In the genomic region with DNA sequence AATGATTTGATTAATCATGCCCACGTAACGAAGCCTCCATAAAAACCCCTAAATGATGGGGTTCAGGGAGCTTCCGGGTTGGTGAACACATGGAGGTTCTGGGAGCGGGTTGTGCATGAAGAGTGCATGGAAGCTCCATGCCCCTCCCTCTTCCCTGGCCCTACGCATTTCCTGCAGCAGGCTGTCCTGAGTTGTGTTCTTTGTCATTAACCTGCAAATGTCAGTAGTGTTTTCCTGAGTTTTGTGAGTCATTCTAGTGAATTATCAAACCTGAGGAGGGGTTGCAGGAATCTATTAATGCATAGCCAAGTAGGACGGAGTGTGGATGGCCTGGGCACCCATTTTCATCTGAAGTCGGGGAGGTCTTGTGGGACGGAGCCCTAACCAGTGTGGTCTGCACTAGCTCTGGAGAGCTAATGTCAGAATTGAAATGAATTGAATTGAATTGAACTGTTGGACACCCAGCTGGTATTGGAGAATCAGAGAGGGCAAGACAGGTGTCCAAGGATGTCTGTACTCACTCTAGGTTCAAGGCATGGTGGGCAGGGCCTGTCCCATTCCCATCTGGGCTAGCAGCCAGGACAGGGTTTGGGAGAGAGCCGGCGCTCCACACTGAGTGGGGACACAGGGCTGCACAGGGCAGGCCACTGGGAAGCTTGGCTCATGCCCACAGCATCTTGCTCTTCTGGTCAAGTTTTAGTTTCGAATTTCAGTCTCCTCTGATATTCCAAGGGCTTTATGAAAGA, we compare ENCODE assay signal across 26 cellular contexts. TPM values are rescaled to one million over a fixed set of nuclear protein-coding genes. Genes with fewer than 3 reads are reported as not detected.
DNase-seq lines count a peak whose midpoint lies in the region; ATAC-seq and TF ChIP-seq lines count a peak whose summit lies in the region.
"Had no signal": no experiment of that assay in that cellular context is flagged by ENCODE, and none has a peak within 500 bp of the region (broad histone marks: within the 10 kb centered on the region; RNA-seq: fewer than 3 reads in every experiment).

No MANE protein-coding gene starts in this region.

- DNase-seq in ACHN (peak; percentile 47), Caki2 (ENCODE audit: low read depth) (peak; percentile 44), kidney tubule cell (ENCODE audit: low spot score) (peak; percentile 67), NCI-H2107 (lab: John Stamatoyannopoulos, UW) (no peak), MM.1S (no peak)
- DNase-seq: Caco-2; CD8-positive, alpha-beta T cell; DMS 273 treated with DMSO at 0.1 percent for 48 hours; DMS79; EL; GDM1; Karpas-422; MV-4-11; NCI-H1105; NCI-H1436 treated with DMSO at 0.1 percent for 48 hours; NCI-H187 treated with DMSO at 0.1 percent for 48 hours; NCI-H526 treated with DMSO at 0.1 percent for 48 hours; SHP77 treated with DMSO at 0.1 percent for 48 hours had no signal

- no peaks in the 10 kb centered on the region for H4K20me1 ChIP-seq in MM.1S (ENCODE audit: insufficient read depth, low read length)

- peaks cover 3% of the 10 kb centered on the region for H3K27me3 Mint-ChIP-seq in dendritic cell treated with granulocyte-macrophage colony-stimulating factor and Interleukin-4, amounts not matched to agents 40 ng/mL and 50 ng/mL, for 4 days

- no peak overlapping the region for H3K27ac ChIP-seq in MM.1S (ENCODE audit: low read length)
- H3K27ac ChIP-seq: C4-2B had no signal

- H3K36me3 ChIP-seq in MM.1S (replicated peaks; ENCODE audit: insufficient read depth, low read length), result no peaks in the 10 kb centered on the region

- no peaks in the 10 kb centered on the region for H3F3A ChIP-seq in MM.1S (ENCODE audit: insufficient read depth, low read length)

- H3K79me2 ChIP-seq in MM.1S (ENCODE audit: low read length), result no peaks in the 10 kb centered on the region

- H3K4me3 ChIP-seq in MM.1S (ENCODE audit: low read length), result no peak overlapping the region
- H3K4me3 ChIP-seq: GM12878 had no signal

- H3K4me2 ChIP-seq in MM.1S (ENCODE audit: low read depth, low read length), result no peak overlapping the region

- intact Hi-C loops in dendritic cell treated with granulocyte-macrophage colony-stimulating factor and Interleukin-4, amounts not matched to agents 40 ng/mL and 50 ng/mL, for 4 days (cut with micrococcal nuclease), result no loop called here

- H3K36me3 Mint-ChIP-seq in dendritic cell treated with granulocyte-macrophage colony-stimulating factor and Interleukin-4, amounts not matched to agents 40 ng/mL and 50 ng/mL, for 4 days (ENCODE audit: low read depth), result no peaks in the 10 kb centered on the region
- H3K36me3 Mint-ChIP-seq: CD8-positive, alpha-beta T cell had no signal

- H3K27me3 ChIP-seq in MM.1S (replicated peaks; ENCODE audit: insufficient read depth, low read length), result no peaks in the 10 kb centered on the region

- no peaks in the 10 kb centered on the region for H3K9me3 ChIP-seq in MM.1S (replicated peaks; ENCODE audit: insufficient read depth, low read length)
- H3K9me3 ChIP-seq: Caco-2 had no signal

- ATAC-seq in GM19035 (IDR thresholded peaks at IDR 0.05; ENCODE audit: unreplicated experiment) (no peak), HG02981 (IDR thresholded peaks at IDR 0.05; ENCODE audit: unreplicated experiment) (no peak)
- ATAC-seq: CD8-positive, alpha-beta T cell; GM12878; HepG2; Panc1 had no signal

- H3K4me1 ChIP-seq in MM.1S (ENCODE audit: low read length), result peaks cover 8% of the 10 kb centered on the region
- H3K4me1 ChIP-seq: Caco-2 had no signal

- no peak overlapping the region for H2AFZ ChIP-seq in MM.1S (ENCODE audit: low read length)

- no peak overlapping the region for H3K4me3 Mint-ChIP-seq in dendritic cell treated with granulocyte-macrophage colony-stimulating factor and Interleukin-4, amounts not matched to agents 40 ng/mL and 50 ng/mL, for 4 days
- H3K4me3 Mint-ChIP-seq: CD8-positive, alpha-beta T cell had no signal

- in situ Hi-C loops in ACHN (cut with HindIII; ENCODE audit: low pct_ligation_motif_present, low pct_unique_long_range_greater_than_20kb, low sequenced_read_pairs), result no loop called here
- in situ Hi-C loops in Caki2 (cut with HindIII; ENCODE audit: low pct_unique_long_range_greater_than_20kb, low sequenced_read_pairs), result no loop called here

- no peak for TF ChIP-seq CTCF in MM.1S (IDR thresholded peaks at IDR 0.05; ENCODE audit: low read length)

- H3K9me2 ChIP-seq in MM.1S (replicated peaks; ENCODE audit: insufficient read depth, low read length), result no peaks in the 10 kb centered on the region

- H3K9me3 Mint-ChIP-seq in dendritic cell treated with granulocyte-macrophage colony-stimulating factor and Interleukin-4, amounts not matched to agents 40 ng/mL and 50 ng/mL, for 4 days, result no peaks in the 10 kb centered on the region
- H3K9me3 Mint-ChIP-seq: CD8-positive, alpha-beta T cell had no signal

- H3K9ac ChIP-seq in MM.1S (ENCODE audit: low read length), result no peak overlapping the region

- peaks cover 60% of the 10 kb centered on the region for H3K4me1 Mint-ChIP-seq in dendritic cell treated with granulocyte-macrophage colony-stimulating factor and Interleukin-4, amounts not matched to agents 40 ng/mL and 50 ng/mL, for 4 days (ENCODE audit: low read depth)

- peak overlapping the region; percentile 21 for H3K27ac Mint-ChIP-seq in dendritic cell treated with granulocyte-macrophage colony-stimulating factor and Interleukin-4, amounts not matched to agents 40 ng/mL and 50 ng/mL, for 4 days
- H3K27ac Mint-ChIP-seq: CD8-positive, alpha-beta T cell had no signal

RNA-seq across cellular contexts. Expression of a gene that starts 22.3 kb away (rescaled TPM):
- 3.5 and 14.8 TPM in 2 replicates for total RNA-seq in Caki2 (2014; rRNA removed; shearing (Covaris generic); ENCODE audit: low replicate concordance)
- total RNA-seq: CD8-positive, alpha-beta T cell had no signal

RNA-seq across cellular contexts. Expression of a gene that starts 57.5 kb away (rescaled TPM):
- total RNA-seq in Caki2 (2014; rRNA removed; shearing (Covaris generic); ENCODE audit: low replicate concordance), result not detected in 2 replicates
- total RNA-seq: Caco-2, HepG2, NCI-H460 had no signal

Comparison
In these comparisons a context has a peak if more than half of its experiments do, and no peak if none do; other contexts are left out.
1. DNase-seq: peak in ACHN (single experiment), Caki2 (single experiment) and kidney tubule cell (single experiment); none in NCI-H2107 (single experiment) and MM.1S (single experiment).